8 cellular contexts compared by ENCODE assay signal in the genomic region with DNA sequence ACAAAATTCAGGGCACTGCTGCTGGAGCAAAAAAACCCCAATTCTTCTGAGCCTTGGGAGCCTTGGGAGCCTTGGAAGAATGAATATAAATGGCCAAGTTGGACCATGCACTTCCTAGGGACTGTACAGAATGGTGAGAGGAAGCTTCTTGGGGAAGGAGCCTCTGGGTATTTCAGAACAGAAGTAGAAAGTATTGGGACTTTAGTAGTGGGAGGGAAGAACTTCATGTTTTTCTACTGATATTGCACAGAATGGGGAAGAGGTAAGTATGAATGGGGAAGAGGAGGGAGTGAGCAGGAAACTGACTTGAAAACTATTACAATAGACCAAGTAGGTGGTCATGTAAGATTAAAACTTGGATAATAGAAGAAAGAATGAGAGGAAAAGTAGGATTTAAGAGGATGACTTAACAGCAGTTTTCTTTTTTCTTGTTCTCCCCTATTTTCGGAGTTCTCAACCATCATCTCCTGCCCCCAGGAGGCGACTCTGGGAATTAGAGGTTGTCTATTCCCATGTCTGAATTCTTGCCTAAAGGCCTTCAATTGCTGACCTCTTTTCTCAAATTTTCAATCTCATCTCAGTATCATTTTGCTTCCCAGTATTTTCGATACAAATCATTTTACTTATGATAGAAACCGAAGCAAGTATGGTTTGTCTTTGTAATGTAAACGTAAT. TPM values are rescaled to one million over a fixed set of nuclear protein-coding genes. Genes with fewer than 3 reads are reported as not detected.
A peak's percentile ranks its signal among the peaks of the same experiment; 100 is the strongest.
DNase-seq lines count a peak whose midpoint lies in the region; ATAC-seq and TF ChIP-seq lines count a peak whose summit lies in the region.

No MANE protein-coding gene starts in this region.

- peak overlapping the region; percentile 4 to 80 (median 75); a peak in 21 of 22 replicates for H3K27ac ChIP-seq in BLaER1 treated with 17β-estradiol and CSF1 and Interleukin-3, amounts not matched to agents 10 nM and 100 nM
- H3K27ac ChIP-seq in WERI-Rb-1 (no peak overlapping the region), left lung (peak overlapping the region in 1 of 2 donors; percentile 73)

- H3K4me3 ChIP-seq in BLaER1 treated with 17β-estradiol and CSF1 and Interleukin-3, amounts not matched to agents 10 nM and 100 nM = peak overlapping the region in 3 of 10 experiments; percentile 18 to 46 (median 25); a peak in 5 of 20 replicates
- H3K4me3 ChIP-seq in WERI-Rb-1 (ENCODE audit: low read depth, low read length) (no peak overlapping the region), left lung (no peak overlapping the region)

- H3K9ac ChIP-seq in BLaER1 treated with 17β-estradiol and CSF1 and Interleukin-3, amounts not matched to agents 10 nM and 100 nM = peak overlapping the region in 8 of 11 experiments; percentile 31 to 62 (median 44); a peak in 14 of 22 replicates

- H3K27me3 ChIP-seq in BLaER1 treated with 17β-estradiol and CSF1 and Interleukin-3, amounts not matched to agents 10 nM and 100 nM = no peaks in the 10 kb centered on the region
- H3K27me3 ChIP-seq in WERI-Rb-1 (ENCODE audit: insufficient read depth, low read depth, severe bottlenecking) (no peaks in the 10 kb centered on the region), left lung (no peaks in the 10 kb centered on the region)

- peaks cover 12 to 40% (median 34%) of the 10 kb centered on the region in 10 experiments; a peak in 19 of 20 replicates for H3K4me1 ChIP-seq in BLaER1 treated with 17β-estradiol and CSF1 and Interleukin-3, amounts not matched to agents 10 nM and 100 nM
- H3K4me1 ChIP-seq in left lung = peaks cover 0 to 14% of the 10 kb centered on the region in 2 donors

- no peaks in the 10 kb centered on the region for H3K36me3 ChIP-seq in BLaER1 treated with 17β-estradiol and CSF1 and Interleukin-3, amounts not matched to agents 10 nM and 100 nM
- H3K36me3 ChIP-seq in WERI-Rb-1 (no peaks in the 10 kb centered on the region), left lung (no peaks in the 10 kb centered on the region)

- peak overlapping the region; percentile 5 to 85 (median 68) for H3K4me2 ChIP-seq in BLaER1 treated with 17β-estradiol and CSF1 and Interleukin-3, amounts not matched to agents 10 nM and 100 nM

- DNase-seq in LHCN-M2 (ENCODE audit: low read depth) = peak; percentile 31
- no peak for DNase-seq in WERI-Rb-1
- no peak for DNase-seq in left lung
- DNase-seq in glomerular visceral epithelial cell (ENCODE audit: extremely low spot score) = no peak
- DNase-seq in ACHN = no peak
- no peak for DNase-seq in occipital lobe (lab: John Stamatoyannopoulos, UW)
- DNase-seq in T-helper 1 cell = no peak

- ATAC-seq in left lung = peak; percentile 73

- intact Hi-C loops in left lung (cut with DNase I) = no loop called here

- in situ Hi-C loops in ACHN (cut with HindIII; ENCODE audit: low pct_ligation_motif_present, low pct_unique_long_range_greater_than_20kb, low sequenced_read_pairs) = no loop called here

- peaks cover 4 to 12% (median 7%) of the 10 kb centered on the region in 11 experiments for H3K9me3 ChIP-seq in BLaER1 treated with 17β-estradiol and CSF1 and Interleukin-3, amounts not matched to agents 10 nM and 100 nM (replicated peaks in 1 of 11)
- H3K9me3 ChIP-seq in WERI-Rb-1 (ENCODE audit: severe bottlenecking) = no peaks in the 10 kb centered on the region
- no peaks in the 10 kb centered on the region for H3K9me3 ChIP-seq in left lung

- H4K20me1 ChIP-seq in BLaER1 treated with 17β-estradiol and CSF1 and Interleukin-3, amounts not matched to agents 10 nM and 100 nM = no peaks in the 10 kb centered on the region

- TF ChIP-seq CTCF in WERI-Rb-1 (IDR thresholded peaks at IDR 0.05; ENCODE audit: low read depth, low read length) (peak; percentile 43; the same call in 1 of the 2 replicates), left lung (IDR thresholded peaks at IDR 0.05) (peak in 1 of 2 donors; percentile 15)

RNA-seq across cellular contexts. Expression of a gene that starts 44.5 kb away (rescaled TPM):
- total RNA-seq in LHCN-M2 (2014; rRNA removed) (7.6 and 10.1 TPM in 2 replicates), left lung (10 to 100 TPM; 42.9 to 60.4 TPM), occipital lobe (62.7 TPM)
- 3.8 TPM for polyA plus RNA-seq in LHCN-M2 (2012)
